ENCODE assay signal across 10 cellular contexts in the genomic region with DNA sequence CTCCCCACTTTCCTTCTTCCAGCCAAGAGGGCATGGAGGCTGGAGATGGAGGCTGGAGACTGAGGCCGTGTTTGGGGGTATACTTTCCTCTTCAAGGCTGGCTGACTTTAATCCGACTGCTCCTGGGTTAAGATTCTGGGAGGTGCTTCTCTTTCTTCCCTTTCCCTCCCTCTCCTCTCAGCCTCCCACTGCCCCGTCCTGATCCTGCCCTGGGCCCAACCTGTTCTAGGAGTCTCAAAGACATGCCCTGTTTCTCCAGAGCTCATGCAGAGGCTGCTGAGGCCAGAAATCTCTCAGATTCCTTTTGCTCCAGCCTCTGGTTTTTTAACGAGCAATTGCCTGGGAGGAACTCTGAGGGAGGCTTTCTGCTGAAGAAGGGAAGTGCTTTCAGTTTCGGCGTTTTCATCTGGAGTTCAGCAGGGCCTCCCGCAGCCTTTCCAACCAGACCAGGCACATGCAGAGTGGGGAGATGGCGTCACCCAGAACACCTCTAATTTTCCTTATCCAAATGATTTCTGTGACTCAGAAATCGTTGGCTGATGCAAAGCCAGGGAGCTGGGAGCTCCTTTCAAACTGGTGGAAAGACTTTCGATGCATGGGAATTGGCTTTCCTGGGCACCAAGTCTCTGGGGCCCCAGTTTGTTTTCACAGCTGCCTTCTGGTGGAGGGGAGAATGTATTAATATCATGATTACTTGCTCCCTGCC. TPM values are rescaled to one million over a fixed set of nuclear protein-coding genes. Genes with fewer than 3 reads are reported as not detected.
DNase-seq lines count a peak whose midpoint lies in the region; ATAC-seq, FAIRE-seq and TF ChIP-seq lines count a peak whose summit lies in the region.
"Had no signal": no experiment of that assay in that cellular context is flagged by ENCODE, and none has a peak within 500 bp of the region (broad histone marks: within the 10 kb centered on the region; RNA-seq: fewer than 3 reads in every experiment).

No MANE protein-coding gene starts in this region.

- no peak overlapping the region for H2BK12ac ChIP-seq in trophoblast cell (ENCODE audit: low read length)

- H3K27me3 ChIP-seq in fibroblast of lung (ENCODE audit: control insufficient read depth, insufficient read depth, low read length) (no peaks in the 10 kb centered on the region), trophoblast cell (ENCODE audit: insufficient read depth, low read length) (no peaks in the 10 kb centered on the region)

- WGBS in trophoblast cell (ENCODE audit: extremely low coverage, insufficient coverage, insufficient read length), result no CpG with 5 or more reads among the region's 10 CpGs

- H4K91ac ChIP-seq in trophoblast cell (ENCODE audit: low read depth, low read length), result no peak overlapping the region

- peaks cover 2% of the 10 kb centered on the region for H3K4me1 ChIP-seq in fibroblast of lung (ENCODE audit: control insufficient read depth, extremely low read depth, insufficient read depth, low read length)
- no peaks in the 10 kb centered on the region for H3K4me1 ChIP-seq in trophoblast cell (ENCODE audit: control insufficient read depth in 1 of 2, insufficient read depth in 2 of 2, low read length in 2 of 2)

- H3K9ac ChIP-seq in fibroblast of lung (ENCODE audit: insufficient read depth, low read length) (peak overlapping the region; percentile 38), trophoblast cell (ENCODE audit: low read length) (no peak overlapping the region)

- peak overlapping the region; percentile 56 for H3K14ac ChIP-seq in trophoblast cell (ENCODE audit: low read length)

- H4K8ac ChIP-seq in trophoblast cell (ENCODE audit: low read depth, low read length), result peak overlapping the region; percentile 10

- no peak overlapping the region for H3K18ac ChIP-seq in trophoblast cell (ENCODE audit: low read length)

- no peak overlapping the region for H2AK5ac ChIP-seq in trophoblast cell (ENCODE audit: low read length)

- H3K4me3 ChIP-seq in fibroblast of lung (replicated peaks in 1 of 4; ENCODE audit: control extremely low read depth in 1 of 4, insufficient read depth in 1 of 4, low read depth in 3 of 4, low read length in 4 of 4) (peak overlapping the region in 1 of 4 experiments; percentile 27), trophoblast cell (ENCODE audit: low read depth, low read length) (no peak overlapping the region)

- no peak overlapping the region for H2AFZ ChIP-seq in fibroblast of lung (ENCODE audit: low read length)
- peak overlapping the region; percentile 28 for H2AFZ ChIP-seq in trophoblast cell (ENCODE audit: insufficient read depth, low read length, poor library complexity)

- peak; percentile 55 for DNase-seq in DMS 273 (lab: John Stamatoyannopoulos, UW; ENCODE audit: unreplicated experiment)
- no peak for DNase-seq in DMS 273 treated with DMSO at 0.1 percent for 48 hours (lab: John Stamatoyannopoulos, UW)
- DNase-seq in RCC 7860 (ENCODE audit: low spot score), result peak; percentile 6
- DNase-seq in fibroblast of lung (ENCODE audit: low read depth in 2 of 2), result peak; percentile 80 to 83
- DNase-seq in trophoblast cell, result peak in 1 of 2 donors; percentile 8
- DNase-seq in cortex of kidney (lab: John Stamatoyannopoulos, UW), result no peak
- DNase-seq in foreskin melanocyte, result no peak

- H3K36me3 ChIP-seq in fibroblast of lung (ENCODE audit: control insufficient read depth, insufficient read depth, low read length) (no peaks in the 10 kb centered on the region), trophoblast cell (ENCODE audit: control insufficient read depth in 1 of 2, insufficient read depth in 2 of 2, low read length in 2 of 2) (no peaks in the 10 kb centered on the region)

- ATAC-seq in GM21723 (IDR thresholded peaks at IDR 0.05; ENCODE audit: unreplicated experiment), result no peak

- no peak for TF ChIP-seq CTCF in fibroblast of lung (conservative IDR thresholded peaks at IDR 0.05 in 1 of 2, IDR thresholded peaks at IDR 0.05 in 1 of 2; ENCODE audit: low read depth in 1 of 2, low read length in 2 of 2)

- H3K79me1 ChIP-seq in trophoblast cell (ENCODE audit: low read length), result no peaks in the 10 kb centered on the region

- no peaks in the 10 kb centered on the region for H3K79me2 ChIP-seq in fibroblast of lung (ENCODE audit: control insufficient read depth, insufficient read depth, low read length)
- H3K79me2 ChIP-seq in trophoblast cell (ENCODE audit: control insufficient read depth, insufficient read depth, low read length, poor library complexity), result no peaks in the 10 kb centered on the region

- no peak overlapping the region for H2BK120ac ChIP-seq in trophoblast cell (ENCODE audit: insufficient read depth, low read length, poor library complexity)

- no peak overlapping the region for H2BK5ac ChIP-seq in trophoblast cell (ENCODE audit: low read depth, low read length, poor library complexity)

- H3K9me3 ChIP-seq in fibroblast of lung (ENCODE audit: control insufficient read depth, insufficient read depth, low read depth, low read length), result no peaks in the 10 kb centered on the region
- H3K9me3 ChIP-seq in trophoblast cell (ENCODE audit: insufficient read depth, low read depth, low read length), result no peaks in the 10 kb centered on the region

- no peak overlapping the region for H3K23ac ChIP-seq in trophoblast cell (ENCODE audit: low read length)

- no peak overlapping the region for H3K4ac ChIP-seq in trophoblast cell (ENCODE audit: low read depth, low read length)

- no peak for FAIRE-seq in RCC 7860 (lab: Jason Lieb, UNC)

- H3K27ac ChIP-seq in fibroblast of lung (ENCODE audit: insufficient read depth, low read length), result peak overlapping the region; percentile 77
- H3K27ac ChIP-seq in trophoblast cell (ENCODE audit: low read depth, low read length), result no peak overlapping the region
- H3K27ac ChIP-seq: 22Rv1 had no signal

- H4K20me1 ChIP-seq in fibroblast of lung (ENCODE audit: control insufficient read depth, extremely low read depth, insufficient read depth, low read length), result no peaks in the 10 kb centered on the region

- peak overlapping the region; percentile 59 for H3K4me2 ChIP-seq in fibroblast of lung (ENCODE audit: extremely low read depth, insufficient read depth, low read length)
- no peak overlapping the region for H3K4me2 ChIP-seq in trophoblast cell (ENCODE audit: low read length)

- no peak overlapping the region for H4K12ac ChIP-seq in trophoblast cell (ENCODE audit: low read depth, low read length)

RNA-seq across cellular contexts. Expression of a gene that starts 34.5 kb away (rescaled TPM):
- total RNA-seq in fibroblast of lung, result under 0.01 and 0.26 TPM in 2 replicates
- 0.01 and 0.02 TPM in 2 replicates for polyA plus RNA-seq in fibroblast of lung
- not detected in 2 replicates for polyA plus RNA-seq in fibroblast of lung (2012)
- not detected in 2 replicates for polyA minus RNA-seq in fibroblast of lung (ENCODE audit: low replicate concordance)
- polyA plus RNA-seq in trophoblast cell (2013), result not detected in 2 replicates
- total RNA-seq: T-helper 2 cell treated with Interferon-gamma antibody and Interleukin-4, amounts not matched to agents 100 ng/mL and 5 ng/mL, for 36 hours had no signal

Comparison
In these comparisons a context has a peak if more than half of its experiments do, and no peak if none do; other contexts are left out.
1. DNase-seq: peak in DMS 273 (single experiment), RCC 7860 (single experiment) and fibroblast of lung (2 of 2); none in DMS 273 treated with DMSO at 0.1 percent for 48 hours (single experiment), cortex of kidney (single experiment) and foreskin melanocyte (single experiment).